8 cellular contexts compared by ENCODE assay signal in genomic region chr4:87422104-87423052, GRCh38. TPM values are rescaled to one million over a fixed set of nuclear protein-coding genes. Genes with fewer than 3 reads are reported as not detected.
DNase-seq lines count a peak whose midpoint lies in the region; ATAC-seq and TF ChIP-seq lines count a peak whose summit lies in the region.

A gene with protein sequence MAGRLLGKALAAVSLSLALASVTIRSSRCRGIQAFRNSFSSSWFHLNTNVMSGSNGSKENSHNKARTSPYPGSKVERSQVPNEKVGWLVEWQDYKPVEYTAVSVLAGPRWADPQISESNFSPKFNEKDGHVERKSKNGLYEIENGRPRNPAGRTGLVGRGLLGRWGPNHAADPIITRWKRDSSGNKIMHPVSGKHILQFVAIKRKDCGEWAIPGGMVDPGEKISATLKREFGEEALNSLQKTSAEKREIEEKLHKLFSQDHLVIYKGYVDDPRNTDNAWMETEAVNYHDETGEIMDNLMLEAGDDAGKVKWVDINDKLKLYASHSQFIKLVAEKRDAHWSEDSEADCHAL (plus strand): TSS chr4:87422573. CDS start chr4:87422906, 333 bp downstream.

- peaks cover 9 to 46% (median 27%) of the 10 kb centered on the region in 4 donors for H3K4me1 Mint-ChIP-seq in CD4-positive, CD25-positive, alpha-beta regulatory T cell

- H3K9me3 Mint-ChIP-seq in CD4-positive, CD25-positive, alpha-beta regulatory T cell, result no peaks in the 10 kb centered on the region

- H3K4me3 ChIP-seq in CD4-positive, CD25-positive, alpha-beta regulatory T cell (ENCODE audit: low read depth, low read length), result peak within 1 kb of the TSS; percentile 98
- peak within 1 kb of the TSS; percentile 63 to 89 (median 83) for H3K4me3 ChIP-seq in liver (ENCODE audit: low read depth in 1 of 3, low read length in 3 of 3)

- no peaks in the 10 kb centered on the region for H3K36me3 Mint-ChIP-seq in CD4-positive, CD25-positive, alpha-beta regulatory T cell

- H3K9ac ChIP-seq in liver (ENCODE audit: low read depth in 1 of 2, low read length in 2 of 2), result peak within 1 kb of the TSS; percentile 89 to 100

- H3K4me1 ChIP-seq in CD4-positive, CD25-positive, alpha-beta regulatory T cell (ENCODE audit: control insufficient read depth, insufficient read depth, low read length, poor library complexity, severe bottlenecking), result peaks cover 28% of the 10 kb centered on the region
- peaks cover 13 to 60% (median 46%) of the 10 kb centered on the region in 4 donors for H3K4me1 ChIP-seq in liver (ENCODE audit: control insufficient read depth in 4 of 4, insufficient read depth in 4 of 4, low read length in 3 of 4)

- under 1% methylated on average over 58 of the region's 58 CpGs for WGBS in liver

- peak within 1 kb of the TSS; percentile 96 to 99 (median 98) for H3K4me3 Mint-ChIP-seq in CD4-positive, CD25-positive, alpha-beta regulatory T cell

- H3K36me3 ChIP-seq in CD4-positive, CD25-positive, alpha-beta regulatory T cell (ENCODE audit: control insufficient read depth, insufficient read depth, low read length), result no peaks in the 10 kb centered on the region
- H3K36me3 ChIP-seq in liver (ENCODE audit: control insufficient read depth in 4 of 4, insufficient read depth in 3 of 4, low read depth in 1 of 4, low read length in 3 of 4), result no peaks in the 10 kb centered on the region

- no peak for TF ChIP-seq CTCF in liver (IDR thresholded peaks at IDR 0.05; ENCODE audit: low read depth, low read length, missing input control)

- no peaks in the 10 kb centered on the region for H3K27me3 ChIP-seq in CD4-positive, CD25-positive, alpha-beta regulatory T cell (ENCODE audit: control insufficient read depth, insufficient read depth, low read length)
- no peaks in the 10 kb centered on the region for H3K27me3 ChIP-seq in liver (ENCODE audit: control insufficient read depth in 4 of 4, insufficient read depth in 4 of 4, low read length in 3 of 4)

- H3K27ac Mint-ChIP-seq in CD4-positive, CD25-positive, alpha-beta regulatory T cell, result peak within 1 kb of the TSS; percentile 97 to 98 (median 97)

- H3K9me3 ChIP-seq in CD4-positive, CD25-positive, alpha-beta regulatory T cell (ENCODE audit: control insufficient read depth in 2 of 2, low read length in 2 of 2), result no peaks in the 10 kb centered on the region
- H3K9me3 ChIP-seq in liver (ENCODE audit: control insufficient read depth in 4 of 4, low read length in 3 of 4), result no peaks in the 10 kb centered on the region

- ATAC-seq in CD4-positive, CD25-positive, alpha-beta regulatory T cell (ENCODE audit: low read depth in 2 of 2), result peak; percentile 89 to 91
- ATAC-seq in GM19397 (IDR thresholded peaks at IDR 0.05; ENCODE audit: unreplicated experiment), result peak; percentile 88
- ATAC-seq in HG03571 (IDR thresholded peaks at IDR 0.05; ENCODE audit: unreplicated experiment), result peak; percentile 86

- peak; percentile 48 to 63 for TF ChIP-seq RAD21 in liver (IDR thresholded peaks at IDR 0.05)

- no peaks in the 10 kb centered on the region for H3K27me3 Mint-ChIP-seq in CD4-positive, CD25-positive, alpha-beta regulatory T cell

- DNase-seq in CD4-positive, CD25-positive, alpha-beta regulatory T cell, result peak; percentile 82 to 91 (median 89)
- DNase-seq in NCI-H82 (lab: John Stamatoyannopoulos, UW) (peak; percentile 93), dermis microvascular lymphatic vessel endothelial cell (ENCODE audit: low read depth in 2 of 2) (peak; percentile 88 to 96)
- DNase-seq in activated CD4-positive, alpha-beta T cell treated with anti-CD3 and anti-CD28 coated beads, Interleukin-2, amount 50 U/mL, for 48 hours, result peak; percentile 89 to 92
- DNase-seq in stimulated activated CD4-positive, alpha-beta T cell treated with anti-CD3 and anti-CD28 coated beads, Interleukin-4, amount 100 ng/mL, for 24 hours, result peak; percentile 89

- H3K27ac ChIP-seq in CD4-positive, CD25-positive, alpha-beta regulatory T cell (ENCODE audit: insufficient read depth, low read length, poor library complexity, severe bottlenecking), result peak within 1 kb of the TSS; percentile 84
- peak within 1 kb of the TSS; percentile 90 to 93 for H3K27ac ChIP-seq in liver (ENCODE audit: low read depth in 1 of 2, low read length in 2 of 2)

TF ChIP-seq in liver, 16 proteins besides CTCF, POLR2A, EP300 and RAD21:
- TF ChIP-seq SP1 (IDR thresholded peaks at IDR 0.05), result peak; percentile 55
- peak; percentile 42 to 68 for TF ChIP-seq HNF4A (conservative IDR thresholded peaks at IDR 0.05)
- TF ChIP-seq, protein P1, sequence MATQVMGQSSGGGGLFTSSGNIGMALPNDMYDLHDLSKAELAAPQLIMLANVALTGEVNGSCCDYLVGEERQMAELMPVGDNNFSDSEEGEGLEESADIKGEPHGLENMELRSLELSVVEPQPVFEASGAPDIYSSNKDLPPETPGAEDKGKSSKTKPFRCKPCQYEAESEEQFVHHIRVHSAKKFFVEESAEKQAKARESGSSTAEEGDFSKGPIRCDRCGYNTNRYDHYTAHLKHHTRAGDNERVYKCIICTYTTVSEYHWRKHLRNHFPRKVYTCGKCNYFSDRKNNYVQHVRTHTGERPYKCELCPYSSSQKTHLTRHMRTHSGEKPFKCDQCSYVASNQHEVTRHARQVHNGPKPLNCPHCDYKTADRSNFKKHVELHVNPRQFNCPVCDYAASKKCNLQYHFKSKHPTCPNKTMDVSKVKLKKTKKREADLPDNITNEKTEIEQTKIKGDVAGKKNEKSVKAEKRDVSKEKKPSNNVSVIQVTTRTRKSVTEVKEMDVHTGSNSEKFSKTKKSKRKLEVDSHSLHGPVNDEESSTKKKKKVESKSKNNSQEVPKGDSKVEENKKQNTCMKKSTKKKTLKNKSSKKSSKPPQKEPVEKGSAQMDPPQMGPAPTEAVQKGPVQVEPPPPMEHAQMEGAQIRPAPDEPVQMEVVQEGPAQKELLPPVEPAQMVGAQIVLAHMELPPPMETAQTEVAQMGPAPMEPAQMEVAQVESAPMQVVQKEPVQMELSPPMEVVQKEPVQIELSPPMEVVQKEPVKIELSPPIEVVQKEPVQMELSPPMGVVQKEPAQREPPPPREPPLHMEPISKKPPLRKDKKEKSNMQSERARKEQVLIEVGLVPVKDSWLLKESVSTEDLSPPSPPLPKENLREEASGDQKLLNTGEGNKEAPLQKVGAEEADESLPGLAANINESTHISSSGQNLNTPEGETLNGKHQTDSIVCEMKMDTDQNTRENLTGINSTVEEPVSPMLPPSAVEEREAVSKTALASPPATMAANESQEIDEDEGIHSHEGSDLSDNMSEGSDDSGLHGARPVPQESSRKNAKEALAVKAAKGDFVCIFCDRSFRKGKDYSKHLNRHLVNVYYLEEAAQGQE (IDR thresholded peaks at IDR 0.05), result peak; percentile 88
- peak; percentile 92 for TF ChIP-seq MAX (IDR thresholded peaks at IDR 0.05)
- TF ChIP-seq HNF4G (IDR thresholded peaks at IDR 0.05), result peak; percentile 14
- TF ChIP-seq FOXA2 (IDR thresholded peaks at IDR 0.05), result no peak
- peak; percentile 61 for TF ChIP-seq NR2F2 (IDR thresholded peaks at IDR 0.05)
- TF ChIP-seq TAF1 (conservative IDR thresholded peaks at IDR 0.05), result peak; percentile 72
- TF ChIP-seq RXRA (IDR thresholded peaks at IDR 0.05), result peak; percentile 69 to 75
- TF ChIP-seq, protein P2, sequence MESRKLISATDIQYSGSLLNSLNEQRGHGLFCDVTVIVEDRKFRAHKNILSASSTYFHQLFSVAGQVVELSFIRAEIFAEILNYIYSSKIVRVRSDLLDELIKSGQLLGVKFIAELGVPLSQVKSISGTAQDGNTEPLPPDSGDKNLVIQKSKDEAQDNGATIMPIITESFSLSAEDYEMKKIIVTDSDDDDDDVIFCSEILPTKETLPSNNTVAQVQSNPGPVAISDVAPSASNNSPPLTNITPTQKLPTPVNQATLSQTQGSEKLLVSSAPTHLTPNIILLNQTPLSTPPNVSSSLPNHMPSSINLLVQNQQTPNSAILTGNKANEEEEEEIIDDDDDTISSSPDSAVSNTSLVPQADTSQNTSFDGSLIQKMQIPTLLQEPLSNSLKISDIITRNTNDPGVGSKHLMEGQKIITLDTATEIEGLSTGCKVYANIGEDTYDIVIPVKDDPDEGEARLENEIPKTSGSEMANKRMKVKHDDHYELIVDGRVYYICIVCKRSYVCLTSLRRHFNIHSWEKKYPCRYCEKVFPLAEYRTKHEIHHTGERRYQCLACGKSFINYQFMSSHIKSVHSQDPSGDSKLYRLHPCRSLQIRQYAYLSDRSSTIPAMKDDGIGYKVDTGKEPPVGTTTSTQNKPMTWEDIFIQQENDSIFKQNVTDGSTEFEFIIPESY (IDR thresholded peaks at IDR 0.05), result peak; percentile 94
- TF ChIP-seq JUND (IDR thresholded peaks at IDR 0.05), result peak; percentile 48 to 70
- TF ChIP-seq GABPA (IDR thresholded peaks at IDR 0.05 in 1 of 2, conservative IDR thresholded peaks at IDR 0.05 in 1 of 2), result peak in 1 of 2 donors; percentile 70
- TF ChIP-seq FOXA1 (IDR thresholded peaks at IDR 0.05), result peak; percentile 10
- TF ChIP-seq ATF3 (IDR thresholded peaks at IDR 0.05), result no peak
- TF ChIP-seq YY1 (IDR thresholded peaks at IDR 0.05), result peak; percentile 96
- TF ChIP-seq EGR1 (IDR thresholded peaks at IDR 0.05; ENCODE audit: low read depth in 2 of 2), result peak in 1 of 2 donors; percentile 74
TF ChIP-seq in liver: peak in this region for 14.

RNA-seq across cellular contexts. Expression of the gene that starts here (rescaled TPM):
- 12.5 TPM for total RNA-seq in CD4-positive, CD25-positive, alpha-beta regulatory T cell
- 10 to 100 TPM; 16.8 to 23.1 (median 21.0) TPM for polyA plus RNA-seq in CD4-positive, CD25-positive, alpha-beta regulatory T cell
- 11.2 and 16.7 TPM in 2 replicates for total RNA-seq in dermis microvascular lymphatic vessel endothelial cell
- 10 to 100 TPM in 1 of 2 donors, 1 to 10 TPM in 1; 9.2 to 21.8 TPM for total RNA-seq in liver
- 10 to 100 TPM; 32.1 to 37.3 TPM for polyA plus RNA-seq in liver

Comparison
In these comparisons a context has a peak if more than half of its experiments do, and no peak if none do; other contexts are left out.
1. Peak in every context shown above with its lines: DNase-seq, ATAC-seq, H3K4me3 ChIP-seq and H3K27ac ChIP-seq.